In genomic region chr1:207845109-207845508, GRCh38 we compare ENCODE assay signal across 15 cellular contexts.
DNase-seq lines count a peak whose midpoint lies in the region; ATAC-seq and TF ChIP-seq lines count a peak whose summit lies in the region.
"Had no signal": no experiment of that assay in that cellular context is flagged by ENCODE, and none has a peak within 500 bp of the region (broad histone marks: within the 10 kb centered on the region; RNA-seq: fewer than 3 reads in every experiment).

No MANE protein-coding gene starts in this region.

- H3K9me3 Mint-ChIP-seq in CD14-positive monocyte = no peaks in the 10 kb centered on the region
- no peaks in the 10 kb centered on the region for H3K9me3 Mint-ChIP-seq in activated T-helper 2 cell treated with anti-CD3 and anti-CD28 coated beads, Interferon-gamma antibody, Interleukin-2, Interleukin-4, amounts not matched to agents 10 μg/mL and 5 μg/mL and 100 μg/mL, durations not matched to agents 14 hours and 24 hours and 36 hours
- H3K9me3 Mint-ChIP-seq: stimulated activated naive B cell treated with anti-CD40 and anti-IgM and Interleukin-4, amounts not matched to agents 10 μg/mL and 1 μg/mL and 100 μg/mL, for 72 hours had no signal

- no peak for TF ChIP-seq POLR2A in heart left ventricle (IDR thresholded peaks at IDR 0.05)

- no peaks in the 10 kb centered on the region for H3K27me3 Mint-ChIP-seq in CD14-positive monocyte (ENCODE audit: low read depth in 3 of 3)
- no peaks in the 10 kb centered on the region for H3K27me3 Mint-ChIP-seq in T-helper 17 cell
- no peaks in the 10 kb centered on the region for H3K27me3 Mint-ChIP-seq in activated T-helper 2 cell treated with anti-CD3 and anti-CD28 coated beads, Interferon-gamma antibody, Interleukin-2, Interleukin-4, amounts not matched to agents 10 μg/mL and 5 μg/mL and 100 μg/mL, durations not matched to agents 14 hours and 24 hours and 36 hours (ENCODE audit: low read depth)
- H3K27me3 Mint-ChIP-seq: stimulated activated naive B cell treated with anti-CD40 and anti-IgM and Interleukin-4, amounts not matched to agents 10 μg/mL and 1 μg/mL and 100 μg/mL, for 72 hours had no signal

- peak overlapping the region; percentile 81 to 96 (median 91) for H3K27ac Mint-ChIP-seq in CD14-positive monocyte
- H3K27ac Mint-ChIP-seq in T-helper 17 cell = peak overlapping the region; percentile 78
- H3K27ac Mint-ChIP-seq in activated T-helper 2 cell treated with anti-CD3 and anti-CD28 coated beads, Interferon-gamma antibody, Interleukin-2, Interleukin-4, amounts not matched to agents 10 μg/mL and 5 μg/mL and 100 μg/mL, durations not matched to agents 14 hours and 24 hours and 36 hours = no peak overlapping the region
- H3K27ac Mint-ChIP-seq: stimulated activated naive B cell treated with anti-CD40 and anti-IgM and Interleukin-4, amounts not matched to agents 10 μg/mL and 1 μg/mL and 100 μg/mL, for 72 hours had no signal

- H3K36me3 Mint-ChIP-seq in CD14-positive monocyte = peaks cover 20% of the 10 kb centered on the region in 2 donors
- H3K36me3 Mint-ChIP-seq in T-helper 17 cell (ENCODE audit: low read depth) = peaks cover 9% of the 10 kb centered on the region
- peaks cover 48% of the 10 kb centered on the region for H3K36me3 Mint-ChIP-seq in activated T-helper 2 cell treated with anti-CD3 and anti-CD28 coated beads, Interferon-gamma antibody, Interleukin-2, Interleukin-4, amounts not matched to agents 10 μg/mL and 5 μg/mL and 100 μg/mL, durations not matched to agents 14 hours and 24 hours and 36 hours (ENCODE audit: low read depth)

- peak overlapping the region; percentile 38 to 51 for H3K4me3 Mint-ChIP-seq in CD14-positive monocyte
- no peak overlapping the region for H3K4me3 Mint-ChIP-seq in T-helper 17 cell
- H3K4me3 Mint-ChIP-seq in activated T-helper 2 cell treated with anti-CD3 and anti-CD28 coated beads, Interferon-gamma antibody, Interleukin-2, Interleukin-4, amounts not matched to agents 10 μg/mL and 5 μg/mL and 100 μg/mL, durations not matched to agents 14 hours and 24 hours and 36 hours (ENCODE audit: low read depth) = no peak overlapping the region
- H3K4me3 Mint-ChIP-seq: stimulated activated naive B cell treated with anti-CD40 and anti-IgM and Interleukin-4, amounts not matched to agents 10 μg/mL and 1 μg/mL and 100 μg/mL, for 72 hours had no signal

- H3K4me1 Mint-ChIP-seq in CD14-positive monocyte = peaks cover 74% of the 10 kb centered on the region
- H3K4me1 Mint-ChIP-seq in T-helper 17 cell = peaks cover 49% of the 10 kb centered on the region
- H3K4me1 Mint-ChIP-seq in activated T-helper 2 cell treated with anti-CD3 and anti-CD28 coated beads, Interferon-gamma antibody, Interleukin-2, Interleukin-4, amounts not matched to agents 10 μg/mL and 5 μg/mL and 100 μg/mL, durations not matched to agents 14 hours and 24 hours and 36 hours (ENCODE audit: low read depth) = peaks cover 34% of the 10 kb centered on the region

- no peak for TF ChIP-seq CTCF in CD14-positive monocyte (IDR thresholded peaks at IDR 0.05)
- TF ChIP-seq CTCF in heart left ventricle (IDR thresholded peaks at IDR 0.05) = no peak

- no peaks in the 10 kb centered on the region for H3K27me3 ChIP-seq in heart left ventricle
- H3K27me3 ChIP-seq: BE2C, left lung, Peyer's patch had no signal

- peaks cover 13 to 83% (median 55%) of the 10 kb centered on the region in 12 donors for H3K4me1 ChIP-seq in heart left ventricle
- H3K4me1 ChIP-seq: BE2C had no signal

- H3K27ac ChIP-seq in heart left ventricle = peak overlapping the region in 11 of 12 donors; percentile 9 to 62 (median 41)
- H3K27ac ChIP-seq: Peyer's patch had no signal

- ATAC-seq in T-helper 17 cell (no peak), heart left ventricle (peak in 3 of 4 donors; percentile 12 to 35 (median 25)), GM21825 (IDR thresholded peaks at IDR 0.05; ENCODE audit: unreplicated experiment) (no peak)
- ATAC-seq: stimulated activated naive B cell treated with anti-CD40 and anti-IgM and Interleukin-4, amounts not matched to agents 10 μg/mL and 1 μg/mL and 100 μg/mL, for 72 hours had no signal

- no peak overlapping the region for H3K4me3 ChIP-seq in heart left ventricle
- H3K4me3 ChIP-seq: left lung, Peyer's patch had no signal

- H3K9me3 ChIP-seq in T-helper 17 cell (ENCODE audit: control insufficient read depth, low read length, poor library complexity, severe bottlenecking) = no peaks in the 10 kb centered on the region
- H3K9me3 ChIP-seq in heart left ventricle = no peaks in the 10 kb centered on the region
- H3K9me3 ChIP-seq: BE2C, left lung, Peyer's patch had no signal

- peaks cover 0 to 33% (median 0%) of the 10 kb centered on the region in 9 donors for H3K36me3 ChIP-seq in heart left ventricle
- H3K36me3 ChIP-seq: BE2C, Peyer's patch had no signal

- DNase-seq in CD14-positive monocyte (ENCODE audit: low spot score) = no peak
- DNase-seq in T-helper 17 cell = no peak
- peak in 1 of 5 donors; percentile 46 for DNase-seq in heart left ventricle
- peak; percentile 56 for DNase-seq in pons (ENCODE audit: low spot score)
- DNase-seq in activated T-helper 2 cell treated with anti-CD3 and anti-CD28 coated beads, Interferon-gamma antibody, Interleukin-2, Interleukin-4, amounts not matched to agents 10 μg/mL and 5 μg/mL and 100 μg/mL, durations not matched to agents 14 hours and 24 hours and 36 hours (ENCODE audit: low spot score) = no peak
- no peak for DNase-seq in AG08396 (ENCODE audit: low spot score)
- no peak for DNase-seq in central memory CD4-positive, alpha-beta T cell
- DNase-seq: activated CD4-positive, CD25-positive, alpha-beta regulatory T cell; amniotic stem cell; BE2C; GOT3; left lung; Peyer's patch; stimulated activated naive B cell treated with anti-CD40 and anti-IgM and Interleukin-4, amounts not matched to agents 10 μg/mL and 1 μg/mL and 100 μg/mL, for 72 hours had no signal

- intact Hi-C loops in CD14-positive monocyte (cut with micrococcal nuclease) = no loop called here
- intact Hi-C loops in heart left ventricle (cut with DNase I) = no loop called here
- intact Hi-C loops in activated T-helper 2 cell treated with anti-CD3 and anti-CD28 coated beads, Interferon-gamma antibody, Interleukin-2, Interleukin-4, amounts not matched to agents 10 μg/mL and 5 μg/mL and 100 μg/mL, durations not matched to agents 14 hours and 24 hours and 36 hours (cut with micrococcal nuclease) = no loop called here

- 48 to 68% (median 56%) methylated on average over 6 of the region's 6 CpGs for WGBS in heart left ventricle, 4 donors

Comparison
In these comparisons a context has a peak if more than half of its experiments do, and no peak if none do; other contexts are left out.
1. H3K4me3 Mint-ChIP-seq: peak in CD14-positive monocyte (2 of 2); none in T-helper 17 cell (single experiment) and activated T-helper 2 cell treated with anti-CD3 and anti-CD28 coated beads, Interferon-gamma antibody, Interleukin-2, Interleukin-4, amounts not matched to agents 10 μg/mL and 5 μg/mL and 100 μg/mL, durations not matched to agents 14 hours and 24 hours and 36 hours (single experiment).
2. ATAC-seq: peak in heart left ventricle (3 of 4); none in T-helper 17 cell (single experiment) and GM21825 (single experiment).